ENCODE assay signal across 3 cellular contexts in the genomic region with DNA sequence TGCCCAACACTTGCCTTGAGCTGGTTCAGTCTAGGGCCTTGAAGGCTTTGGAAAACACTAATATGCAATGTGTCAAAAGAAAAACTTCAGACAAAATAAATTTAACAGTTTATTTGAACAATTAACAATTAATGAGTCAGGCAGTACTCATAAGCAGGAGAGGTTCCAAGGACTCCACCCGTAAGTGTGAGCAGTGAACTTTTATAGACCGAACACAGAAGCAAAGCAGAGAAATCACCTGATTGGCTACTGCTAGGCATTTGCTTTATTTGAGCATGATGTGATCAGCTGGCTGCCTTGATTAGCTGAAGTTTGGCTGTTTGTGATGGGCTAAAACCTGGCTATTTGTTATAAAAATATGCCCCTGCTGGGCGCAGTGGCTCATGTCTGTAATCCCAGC.
TF ChIP-seq lines count a peak whose summit lies in the region.

No MANE protein-coding gene starts in this region.

TF ChIP-seq in SK-N-SH, 30 proteins besides CTCF, POLR2A, EP300 and RAD21:
- TF ChIP-seq FOXJ3 (CRISPR knock-in tag; IDR thresholded peaks at IDR 0.05), result no peak
- no peak for TF ChIP-seq MEF2A (IDR thresholded peaks at IDR 0.05; ENCODE audit: borderline replicate concordance, low read depth)
- TF ChIP-seq, protein P1, sequence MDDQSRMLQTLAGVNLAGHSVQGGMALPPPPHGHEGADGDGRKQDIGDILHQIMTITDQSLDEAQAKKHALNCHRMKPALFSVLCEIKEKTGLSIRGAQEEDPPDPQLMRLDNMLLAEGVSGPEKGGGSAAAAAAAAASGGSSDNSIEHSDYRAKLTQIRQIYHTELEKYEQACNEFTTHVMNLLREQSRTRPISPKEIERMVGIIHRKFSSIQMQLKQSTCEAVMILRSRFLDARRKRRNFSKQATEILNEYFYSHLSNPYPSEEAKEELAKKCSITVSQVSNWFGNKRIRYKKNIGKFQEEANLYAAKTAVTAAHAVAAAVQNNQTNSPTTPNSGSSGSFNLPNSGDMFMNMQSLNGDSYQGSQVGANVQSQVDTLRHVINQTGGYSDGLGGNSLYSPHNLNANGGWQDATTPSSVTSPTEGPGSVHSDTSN (IDR thresholded peaks at IDR 0.05), result no peak
- TF ChIP-seq FOXM1 (IDR thresholded peaks at IDR 0.05; ENCODE audit: low read depth), result no peak

TF ChIP-seq in SK-N-SH treated with all-trans-retinoic acid at 6 μM for 48 hours, 23 proteins besides CTCF, POLR2A, EP300 and RAD21:
- no peak for TF ChIP-seq ZFP30 (CRISPR knock-in tag; IDR thresholded peaks at IDR 0.05)
- no peak for TF ChIP-seq OSR1 (CRISPR knock-in tag; IDR thresholded peaks at IDR 0.05)
- TF ChIP-seq ESRRG (CRISPR knock-in tag; IDR thresholded peaks at IDR 0.05), result no peak
- TF ChIP-seq SNAI2 (CRISPR knock-in tag; IDR thresholded peaks at IDR 0.05), result no peak
- no peak for TF ChIP-seq PPARA (CRISPR knock-in tag; IDR thresholded peaks at IDR 0.05; ENCODE audit: borderline replicate concordance)
- TF ChIP-seq ZC3H10 (CRISPR knock-in tag; IDR thresholded peaks at IDR 0.05), result no peak
- no peak for TF ChIP-seq TOX (CRISPR knock-in tag; IDR thresholded peaks at IDR 0.05; ENCODE audit: borderline replicate concordance)
- TF ChIP-seq, protein P2, sequence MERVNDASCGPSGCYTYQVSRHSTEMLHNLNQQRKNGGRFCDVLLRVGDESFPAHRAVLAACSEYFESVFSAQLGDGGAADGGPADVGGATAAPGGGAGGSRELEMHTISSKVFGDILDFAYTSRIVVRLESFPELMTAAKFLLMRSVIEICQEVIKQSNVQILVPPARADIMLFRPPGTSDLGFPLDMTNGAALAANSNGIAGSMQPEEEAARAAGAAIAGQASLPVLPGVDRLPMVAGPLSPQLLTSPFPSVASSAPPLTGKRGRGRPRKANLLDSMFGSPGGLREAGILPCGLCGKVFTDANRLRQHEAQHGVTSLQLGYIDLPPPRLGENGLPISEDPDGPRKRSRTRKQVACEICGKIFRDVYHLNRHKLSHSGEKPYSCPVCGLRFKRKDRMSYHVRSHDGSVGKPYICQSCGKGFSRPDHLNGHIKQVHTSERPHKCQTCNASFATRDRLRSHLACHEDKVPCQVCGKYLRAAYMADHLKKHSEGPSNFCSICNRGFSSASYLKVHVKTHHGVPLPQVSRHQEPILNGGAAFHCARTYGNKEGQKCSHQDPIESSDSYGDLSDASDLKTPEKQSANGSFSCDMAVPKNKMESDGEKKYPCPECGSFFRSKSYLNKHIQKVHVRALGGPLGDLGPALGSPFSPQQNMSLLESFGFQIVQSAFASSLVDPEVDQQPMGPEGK (CRISPR knock-in tag; IDR thresholded peaks at IDR 0.05; ENCODE audit: borderline replicate concordance), result no peak
- TF ChIP-seq TCF4 (CRISPR knock-in tag; IDR thresholded peaks at IDR 0.05; ENCODE audit: borderline replicate concordance), result no peak

TF ChIP-seq in K562, 482 proteins besides CTCF, POLR2A, EP300 and RAD21:
- no peak for TF ChIP-seq ZEB2 (IDR thresholded peaks at IDR 0.05)
- no peak for TF ChIP-seq PCBP1 (IDR thresholded peaks at IDR 0.05; ENCODE audit: low read depth, low read length, poor library complexity, severe bottlenecking)
- TF ChIP-seq XRCC4 (IDR thresholded peaks at IDR 0.05; ENCODE audit: extremely low read depth, insufficient read depth, insufficient read length), result no peak
- TF ChIP-seq TSC22D4 (tag; IDR thresholded peaks at IDR 0.05), result no peak
- TF ChIP-seq, protein P3, sequence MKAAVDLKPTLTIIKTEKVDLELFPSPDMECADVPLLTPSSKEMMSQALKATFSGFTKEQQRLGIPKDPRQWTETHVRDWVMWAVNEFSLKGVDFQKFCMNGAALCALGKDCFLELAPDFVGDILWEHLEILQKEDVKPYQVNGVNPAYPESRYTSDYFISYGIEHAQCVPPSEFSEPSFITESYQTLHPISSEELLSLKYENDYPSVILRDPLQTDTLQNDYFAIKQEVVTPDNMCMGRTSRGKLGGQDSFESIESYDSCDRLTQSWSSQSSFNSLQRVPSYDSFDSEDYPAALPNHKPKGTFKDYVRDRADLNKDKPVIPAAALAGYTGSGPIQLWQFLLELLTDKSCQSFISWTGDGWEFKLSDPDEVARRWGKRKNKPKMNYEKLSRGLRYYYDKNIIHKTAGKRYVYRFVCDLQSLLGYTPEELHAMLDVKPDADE (conservative IDR thresholded peaks at IDR 0.05; ENCODE audit: control insufficient read depth, low read depth, low read length), result no peak
- TF ChIP-seq MCM5 (IDR thresholded peaks at IDR 0.05; ENCODE audit: low read depth), result no peak
- no peak for TF ChIP-seq ILF3 (IDR thresholded peaks at IDR 0.05; ENCODE audit: borderline replicate concordance)
- no peak for TF ChIP-seq MTA2 (IDR thresholded peaks at IDR 0.05; ENCODE audit: low read depth)
- TF ChIP-seq LEF1 (IDR thresholded peaks at IDR 0.05), result no peak
- TF ChIP-seq, protein P4, sequence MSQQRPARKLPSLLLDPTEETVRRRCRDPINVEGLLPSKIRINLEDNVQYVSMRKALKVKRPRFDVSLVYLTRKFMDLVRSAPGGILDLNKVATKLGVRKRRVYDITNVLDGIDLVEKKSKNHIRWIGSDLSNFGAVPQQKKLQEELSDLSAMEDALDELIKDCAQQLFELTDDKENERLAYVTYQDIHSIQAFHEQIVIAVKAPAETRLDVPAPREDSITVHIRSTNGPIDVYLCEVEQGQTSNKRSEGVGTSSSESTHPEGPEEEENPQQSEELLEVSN (IDR thresholded peaks at IDR 0.05; ENCODE audit: borderline replicate concordance in 1 of 2, extremely low read depth in 1 of 2, insufficient read depth in 1 of 2, insufficient read length in 1 of 2, low read depth in 1 of 2, low read length in 1 of 2, poor library complexity in 1 of 2, severe bottlenecking in 1 of 2), result no peak
- TF ChIP-seq, protein P5, sequence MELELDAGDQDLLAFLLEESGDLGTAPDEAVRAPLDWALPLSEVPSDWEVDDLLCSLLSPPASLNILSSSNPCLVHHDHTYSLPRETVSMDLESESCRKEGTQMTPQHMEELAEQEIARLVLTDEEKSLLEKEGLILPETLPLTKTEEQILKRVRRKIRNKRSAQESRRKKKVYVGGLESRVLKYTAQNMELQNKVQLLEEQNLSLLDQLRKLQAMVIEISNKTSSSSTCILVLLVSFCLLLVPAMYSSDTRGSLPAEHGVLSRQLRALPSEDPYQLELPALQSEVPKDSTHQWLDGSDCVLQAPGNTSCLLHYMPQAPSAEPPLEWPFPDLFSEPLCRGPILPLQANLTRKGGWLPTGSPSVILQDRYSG (tag; conservative IDR thresholded peaks at IDR 0.05; ENCODE audit: low read depth), result no peak
- no peak for TF ChIP-seq ZNF75A (CRISPR knock-in tag; IDR thresholded peaks at IDR 0.05)
- TF ChIP-seq, protein P6, sequence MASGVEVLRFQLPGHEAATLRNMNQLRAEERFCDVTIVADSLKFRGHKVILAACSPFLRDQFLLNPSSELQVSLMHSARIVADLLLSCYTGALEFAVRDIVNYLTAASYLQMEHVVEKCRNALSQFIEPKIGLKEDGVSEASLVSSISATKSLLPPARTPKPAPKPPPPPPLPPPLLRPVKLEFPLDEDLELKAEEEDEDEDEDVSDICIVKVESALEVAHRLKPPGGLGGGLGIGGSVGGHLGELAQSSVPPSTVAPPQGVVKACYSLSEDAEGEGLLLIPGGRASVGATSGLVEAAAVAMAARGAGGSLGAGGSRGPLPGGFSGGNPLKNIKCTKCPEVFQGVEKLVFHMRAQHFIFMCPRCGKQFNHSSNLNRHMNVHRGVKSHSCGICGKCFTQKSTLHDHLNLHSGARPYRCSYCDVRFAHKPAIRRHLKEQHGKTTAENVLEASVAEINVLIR (CRISPR knock-in tag; IDR thresholded peaks at IDR 0.05), result no peak
- TF ChIP-seq, protein P7, sequence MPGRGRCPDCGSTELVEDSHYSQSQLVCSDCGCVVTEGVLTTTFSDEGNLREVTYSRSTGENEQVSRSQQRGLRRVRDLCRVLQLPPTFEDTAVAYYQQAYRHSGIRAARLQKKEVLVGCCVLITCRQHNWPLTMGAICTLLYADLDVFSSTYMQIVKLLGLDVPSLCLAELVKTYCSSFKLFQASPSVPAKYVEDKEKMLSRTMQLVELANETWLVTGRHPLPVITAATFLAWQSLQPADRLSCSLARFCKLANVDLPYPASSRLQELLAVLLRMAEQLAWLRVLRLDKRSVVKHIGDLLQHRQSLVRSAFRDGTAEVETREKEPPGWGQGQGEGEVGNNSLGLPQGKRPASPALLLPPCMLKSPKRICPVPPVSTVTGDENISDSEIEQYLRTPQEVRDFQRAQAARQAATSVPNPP (IDR thresholded peaks at IDR 0.05; ENCODE audit: borderline replicate concordance, insufficient read depth, insufficient read length), result no peak
- TF ChIP-seq L3MBTL2 (IDR thresholded peaks at IDR 0.05), result no peak
